ENCODE assay signal across 34 cellular contexts in the genomic region with DNA sequence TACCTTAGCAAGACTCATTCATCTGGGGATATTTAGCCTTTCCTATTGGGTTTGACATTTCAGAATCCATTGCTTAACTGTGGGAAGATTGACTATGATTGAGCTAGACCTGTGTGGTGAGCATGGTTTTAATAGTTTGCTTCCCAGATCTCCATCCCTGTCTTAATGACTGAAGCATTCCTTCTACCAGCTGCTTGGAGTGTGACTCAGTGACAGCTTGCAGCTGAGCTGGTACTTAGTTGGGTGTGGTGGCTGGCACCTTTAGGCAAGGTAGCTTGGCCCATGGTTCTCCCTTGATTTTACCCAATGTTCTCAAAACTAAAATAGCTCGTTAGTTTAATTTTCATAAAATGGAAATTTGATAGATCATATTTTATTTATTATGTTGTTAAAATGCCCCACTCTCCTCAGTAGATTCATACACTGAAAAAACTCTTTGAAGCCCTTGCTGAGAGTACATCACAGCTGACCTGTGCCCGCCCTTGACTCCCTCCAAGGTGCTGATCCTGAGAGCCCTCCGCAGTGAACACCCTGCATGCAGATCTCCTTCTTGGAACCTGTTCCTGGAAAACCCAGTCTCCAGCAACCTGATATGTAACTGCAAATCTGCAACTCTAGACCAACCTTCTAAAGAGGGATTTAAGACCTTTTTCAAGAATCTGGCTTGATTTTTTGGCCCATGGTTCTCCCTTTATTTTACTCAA. TPM values are rescaled to one million over a fixed set of nuclear protein-coding genes. Genes with fewer than 3 reads are reported as not detected.
"Had no signal": no experiment of that assay in that cellular context is flagged by ENCODE, and none has a peak within 500 bp of the region (broad histone marks: within the 10 kb centered on the region; RNA-seq: fewer than 3 reads in every experiment).

No MANE protein-coding gene starts in this region.

- H3K4me1 Mint-ChIP-seq: activated B cell treated with CpG ODN at 0.5 μM for 24 hours; activated T-helper 17 cell treated with anti-CD3 and anti-CD28 coated beads, Interleukin-2, amount 50 U/mL, for 72 hours; T-helper 17 cell had no signal

- H3K4me3 ChIP-seq: body of pancreas, esophagus squamous epithelium had no signal

- H3K27ac Mint-ChIP-seq: activated B cell treated with CpG ODN at 0.5 μM for 24 hours; activated CD8-positive, alpha-beta T cell treated with anti-CD3 and anti-CD28 coated beads for 36 hours; activated naive CD8-positive, alpha-beta T cell; activated T-helper 17 cell treated with anti-CD3 and anti-CD28 coated beads, Interleukin-2, amount 50 U/mL, for 72 hours; effector memory CD8-positive, alpha-beta T cell; T-helper 17 cell; T-helper 2 cell treated with Interferon-gamma antibody and Interleukin-4, amounts not matched to agents 5 μg/mL and 100 μg/mL, for 36 hours had no signal

- DNase-seq: activated B cell treated with CpG ODN at 0.5 μM for 24 hours; activated CD4-positive, alpha-beta T cell treated with anti-CD3 and anti-CD28 coated beads for 48 hours; activated CD4-positive, alpha-beta T cell treated with anti-CD3 and anti-CD28 coated beads, Interleukin-2, amount 50 U/mL, for 1 hour; activated CD4-positive, alpha-beta T cell treated with anti-CD3 and anti-CD28 coated beads, Interleukin-2, amount 50 U/mL, for 48 hours; activated CD8-positive, alpha-beta memory T cell treated with anti-CD3 and anti-CD28 coated beads for 24 hours; activated CD8-positive, alpha-beta T cell treated with anti-CD3 and anti-CD28 coated beads for 36 hours; activated effector memory CD4-positive, alpha-beta T cell treated with Interleukin-2 at 50 U/mL for 16 hours; activated gamma-delta T cell treated with Interleukin-2 at 50 U/mL for 16 hours; activated naive CD4-positive, alpha-beta T cell treated with anti-CD3 and anti-CD28 coated beads, Interleukin-2, amount 50 U/mL, for 16 hours; activated naive CD4-positive, alpha-beta T cell treated with Interleukin-2 at 50 U/mL for 16 hours; activated T-cell treated with anti-CD3 and anti-CD28 coated beads, Interleukin-2, amount 50 U/mL, for 4 hours; amniotic stem cell; aorta; body of pancreas; caudate nucleus; cortex of kidney; dermis blood vessel endothelial cell; effector CD4-positive, alpha-beta T cell; effector memory CD8-positive, alpha-beta T cell; esophagus squamous epithelium; head of caudate nucleus; T-helper 1 cell; T-helper 17 cell; T1000; WERI-Rb-1 had no signal

- H3K9me3 ChIP-seq: body of pancreas, esophagus squamous epithelium had no signal

- H3K27ac ChIP-seq: body of pancreas, epithelial cell of prostate, esophagus squamous epithelium, WERI-Rb-1 had no signal

- H3K9me3 Mint-ChIP-seq: activated B cell treated with CpG ODN at 0.5 μM for 24 hours; activated CD8-positive, alpha-beta T cell treated with anti-CD3 and anti-CD28 coated beads for 36 hours; T-helper 2 cell treated with Interferon-gamma antibody and Interleukin-4, amounts not matched to agents 5 μg/mL and 100 μg/mL, for 36 hours had no signal

- FAIRE-seq: colon, endometrium, endothelial cell of umbilical vein, frontal cortex had no signal

- ATAC-seq: activated CD4-positive, CD25-positive, alpha-beta regulatory T cell treated with anti-CD3 and anti-CD28 coated beads, Interleukin-2, amount 50 U/mL, for 24 hours; activated CD8-positive, alpha-beta T cell treated with anti-CD3 and anti-CD28 coated beads for 36 hours; activated T-cell treated with anti-CD3 and anti-CD28 coated beads, Interleukin-2, amount 50 U/mL, for 4 hours; activated T-helper 17 cell treated with anti-CD3 and anti-CD28 coated beads, Interleukin-2, amount 50 U/mL, for 72 hours; body of pancreas; effector memory CD8-positive, alpha-beta T cell; T-helper 17 cell had no signal

- H3K36me3 Mint-ChIP-seq: activated naive CD8-positive, alpha-beta T cell had no signal

- H3K4me1 ChIP-seq: body of pancreas, esophagus squamous epithelium had no signal

- H3K36me3 ChIP-seq: esophagus squamous epithelium, WERI-Rb-1 had no signal

- H3K27me3 ChIP-seq: body of pancreas, esophagus squamous epithelium had no signal

- H3K4me3 Mint-ChIP-seq: activated B cell treated with CpG ODN at 0.5 μM for 24 hours; activated CD8-positive, alpha-beta T cell treated with anti-CD3 and anti-CD28 coated beads for 36 hours; activated naive CD8-positive, alpha-beta T cell; activated T-cell treated with anti-CD3 and anti-CD28 coated beads, Interleukin-2, amount 50 U/mL, for 4 hours; activated T-helper 17 cell treated with anti-CD3 and anti-CD28 coated beads, Interleukin-2, amount 50 U/mL, for 72 hours; effector memory CD8-positive, alpha-beta T cell; T-helper 17 cell; T-helper 2 cell treated with Interferon-gamma antibody and Interleukin-4, amounts not matched to agents 5 μg/mL and 100 μg/mL, for 36 hours had no signal

RNA-seq across cellular contexts. Expression of a gene that starts 19.1 kb away (rescaled TPM):
- total RNA-seq: activated B cell treated with CpG ODN at 0.5 μM for 24 hours, T-helper 17 cell had no signal
